ENCODE assay signal across 7 cellular contexts in the genomic region with DNA sequence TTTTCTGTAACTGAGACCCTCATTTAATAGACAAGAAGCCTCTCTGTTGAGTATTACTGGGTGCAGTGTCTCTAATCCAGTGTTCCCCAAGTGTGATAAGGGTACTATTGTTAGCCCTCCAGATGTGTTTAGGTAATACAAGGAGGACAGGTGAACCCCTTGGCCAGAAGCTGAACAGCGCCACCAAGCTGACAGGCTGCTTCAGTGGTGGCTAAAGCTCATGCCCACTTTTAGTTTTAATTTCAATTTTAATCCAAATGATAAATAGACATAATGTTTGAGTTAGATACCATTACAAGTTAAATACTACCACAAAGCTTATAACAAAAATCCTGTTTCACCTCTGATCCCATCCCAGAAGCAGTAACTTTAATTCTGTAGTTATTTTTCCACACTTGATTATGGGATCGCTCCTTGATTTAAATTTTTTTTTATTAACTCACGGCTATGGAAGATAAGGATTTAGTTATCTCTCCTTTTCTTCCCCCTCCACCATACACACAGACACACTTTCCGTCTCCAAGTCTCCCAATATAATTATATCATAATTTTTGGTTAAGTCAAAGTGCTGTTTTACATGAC. TPM values are rescaled to one million over a fixed set of nuclear protein-coding genes. Genes with fewer than 3 reads are reported as not detected.
DNase-seq lines count a peak whose midpoint lies in the region; ATAC-seq and TF ChIP-seq lines count a peak whose summit lies in the region.

No MANE protein-coding gene starts in this region.

- H3K27me3 ChIP-seq in adipocyte (replicated peaks; ENCODE audit: control insufficient read depth, insufficient read depth, low read length): peaks cover 55% of the 10 kb centered on the region

- peaks cover 0 to 8% (median 3%) of the 10 kb centered on the region in 3 donors for H3K4me1 Mint-ChIP-seq in naive B cell
- peaks cover 4% of the 10 kb centered on the region for H3K4me1 Mint-ChIP-seq in activated T-helper 2 cell treated with anti-CD3 and anti-CD28 coated beads, Interferon-gamma antibody, Interleukin-2, Interleukin-4, amounts not matched to agents 10 μg/mL and 5 μg/mL and 100 μg/mL, durations not matched to agents 14 hours and 24 hours and 36 hours (ENCODE audit: low read depth)

- peaks cover 41 to 49% (median 41%) of the 10 kb centered on the region in 3 donors for H3K27me3 Mint-ChIP-seq in naive B cell
- peaks cover 22% of the 10 kb centered on the region for H3K27me3 Mint-ChIP-seq in activated T-helper 2 cell treated with anti-CD3 and anti-CD28 coated beads, Interferon-gamma antibody, Interleukin-2, Interleukin-4, amounts not matched to agents 10 μg/mL and 5 μg/mL and 100 μg/mL, durations not matched to agents 14 hours and 24 hours and 36 hours (ENCODE audit: low read depth)

- TF ChIP-seq CTCF in GM10266 (IDR thresholded peaks at IDR 0.05; ENCODE audit: control insufficient read depth, insufficient read depth, low read depth, missing control alignments) (peak; percentile 69), LNCAP (IDR thresholded peaks at IDR 0.05) (peak; percentile 83)

- no peaks in the 10 kb centered on the region for H3K36me3 Mint-ChIP-seq in naive B cell
- H3K36me3 Mint-ChIP-seq in activated T-helper 2 cell treated with anti-CD3 and anti-CD28 coated beads, Interferon-gamma antibody, Interleukin-2, Interleukin-4, amounts not matched to agents 10 μg/mL and 5 μg/mL and 100 μg/mL, durations not matched to agents 14 hours and 24 hours and 36 hours (ENCODE audit: low read depth): no peaks in the 10 kb centered on the region

- H3K9me3 ChIP-seq in adipocyte (ENCODE audit: control insufficient read depth, low read length): no peaks in the 10 kb centered on the region

- H3K9me3 Mint-ChIP-seq in naive B cell: no peaks in the 10 kb centered on the region
- H3K9me3 Mint-ChIP-seq in activated T-helper 2 cell treated with anti-CD3 and anti-CD28 coated beads, Interferon-gamma antibody, Interleukin-2, Interleukin-4, amounts not matched to agents 10 μg/mL and 5 μg/mL and 100 μg/mL, durations not matched to agents 14 hours and 24 hours and 36 hours: no peaks in the 10 kb centered on the region

- peak overlapping the region in 1 of 8 donors; percentile 25 for H3K4me3 Mint-ChIP-seq in naive B cell
- H3K4me3 Mint-ChIP-seq in activated T-helper 2 cell treated with anti-CD3 and anti-CD28 coated beads, Interferon-gamma antibody, Interleukin-2, Interleukin-4, amounts not matched to agents 10 μg/mL and 5 μg/mL and 100 μg/mL, durations not matched to agents 14 hours and 24 hours and 36 hours (ENCODE audit: low read depth): no peak overlapping the region

- intact Hi-C loops in activated T-helper 2 cell treated with anti-CD3 and anti-CD28 coated beads, Interferon-gamma antibody, Interleukin-2, Interleukin-4, amounts not matched to agents 10 μg/mL and 5 μg/mL and 100 μg/mL, durations not matched to agents 14 hours and 24 hours and 36 hours (cut with micrococcal nuclease): no loop called here

- peak overlapping the region in 1 of 6 donors; percentile 4 for H3K27ac Mint-ChIP-seq in naive B cell
- H3K27ac Mint-ChIP-seq in activated T-helper 2 cell treated with anti-CD3 and anti-CD28 coated beads, Interferon-gamma antibody, Interleukin-2, Interleukin-4, amounts not matched to agents 10 μg/mL and 5 μg/mL and 100 μg/mL, durations not matched to agents 14 hours and 24 hours and 36 hours: no peak overlapping the region

- H3K36me3 ChIP-seq in adipocyte (ENCODE audit: control insufficient read depth, insufficient read depth, low read length, severe bottlenecking): no peaks in the 10 kb centered on the region

- ATAC-seq in naive B cell (ENCODE audit: low read depth in 2 of 2) (peak; percentile 81 to 84), HG02870 (IDR thresholded peaks at IDR 0.05; ENCODE audit: unreplicated experiment) (no peak)

- no peak overlapping the region for H3K4me3 ChIP-seq in adipocyte (ENCODE audit: low read length)

- no peak overlapping the region for H3K9ac ChIP-seq in adipocyte (ENCODE audit: low read length)

- DNase-seq in GM10266 (ENCODE audit: extremely low spot score) (peak; percentile 41), adipocyte (ENCODE audit: low read depth) (peak; percentile 17), naive B cell (peak; percentile 29), mucosa of gallbladder (ENCODE audit: low spot score) (no peak)
- no peak for DNase-seq in activated T-helper 2 cell treated with anti-CD3 and anti-CD28 coated beads, Interferon-gamma antibody, Interleukin-2, Interleukin-4, amounts not matched to agents 10 μg/mL and 5 μg/mL and 100 μg/mL, durations not matched to agents 14 hours and 24 hours and 36 hours (ENCODE audit: low spot score)

- H3K4me1 ChIP-seq in adipocyte (ENCODE audit: control insufficient read depth, insufficient read depth, low read length): no peaks in the 10 kb centered on the region

RNA-seq across cellular contexts. Expression of gene STK35, which starts 8.3 kb away (rescaled TPM):
- polyA plus RNA-seq in naive B cell (ENCODE audit: low read depth in 6 of 6): 1 to 10 TPM; 3.3 to 8.7 (median 5.7) TPM
- total RNA-seq in mucosa of gallbladder: 21.0 TPM
- total RNA-seq in activated T-helper 2 cell treated with anti-CD3 and anti-CD28 coated beads, Interferon-gamma antibody, Interleukin-2, Interleukin-4, amounts not matched to agents 10 μg/mL and 5 μg/mL and 100 μg/mL, durations not matched to agents 14 hours and 24 hours and 36 hours: 18.9 and 20.4 TPM in 2 replicates

Comparison
In these comparisons a context has a peak if more than half of its experiments do, and no peak if none do; other contexts are left out.
1. DNase-seq: peak in GM10266 (single experiment), adipocyte (single experiment) and naive B cell (single experiment); none in mucosa of gallbladder (single experiment) and activated T-helper 2 cell treated with anti-CD3 and anti-CD28 coated beads, Interferon-gamma antibody, Interleukin-2, Interleukin-4, amounts not matched to agents 10 μg/mL and 5 μg/mL and 100 μg/mL, durations not matched to agents 14 hours and 24 hours and 36 hours (single experiment).